ENCODE assay signal across 8 cellular contexts in the genomic region with DNA sequence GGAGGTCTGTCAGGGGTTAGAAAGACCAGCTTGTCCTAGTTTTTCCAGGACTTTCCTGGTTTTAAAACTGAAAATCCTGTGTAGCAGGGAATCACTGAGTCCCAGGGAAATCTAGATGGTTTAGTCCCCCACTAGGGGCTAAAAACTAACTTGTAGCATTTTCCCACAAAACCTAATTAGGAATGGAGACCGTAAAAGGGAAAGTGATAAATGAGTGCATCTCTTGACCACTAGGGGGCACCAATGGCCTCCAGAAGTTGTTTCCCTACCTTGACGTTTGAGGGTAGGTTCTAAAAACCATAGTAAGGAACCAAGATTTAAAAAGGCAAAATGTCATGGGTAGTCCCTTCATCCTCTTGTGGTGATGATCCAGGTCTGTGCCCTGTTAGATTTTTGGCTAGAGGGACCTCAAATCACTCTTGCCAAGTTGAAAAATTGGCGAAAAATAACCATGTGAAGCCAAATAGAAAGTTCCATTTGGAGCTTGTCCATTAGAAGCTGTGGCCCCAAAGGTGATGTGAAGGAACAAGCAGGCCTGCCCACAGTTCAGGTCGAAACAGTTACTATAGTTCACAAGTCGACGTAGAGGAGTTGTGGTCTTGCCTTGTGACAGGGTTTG. TPM values are rescaled to one million over a fixed set of nuclear protein-coding genes. Genes with fewer than 3 reads are reported as not detected.
A peak's percentile ranks its signal among the peaks of the same experiment; 100 is the strongest.
DNase-seq lines count a peak whose midpoint lies in the region; ATAC-seq, FAIRE-seq and TF ChIP-seq lines count a peak whose summit lies in the region.

No MANE protein-coding gene starts in this region.

- H3K4me1 Mint-ChIP-seq in nephron, result no peaks in the 10 kb centered on the region

- intact Hi-C loops in posterior vena cava (cut with DNase I), result no loop called here

- peaks cover 44% of the 10 kb centered on the region for H3K27me3 Mint-ChIP-seq in nephron (ENCODE audit: low read depth)

- no peak overlapping the region for H3K4me3 ChIP-seq in WI38 (ENCODE audit: low read depth, low read length)

- peaks cover 10% of the 10 kb centered on the region for H3K9me3 Mint-ChIP-seq in nephron

- H3K36me3 Mint-ChIP-seq in nephron (ENCODE audit: low read depth), result peaks cover 4% of the 10 kb centered on the region

- TF ChIP-seq POLR2A in GM12891 (IDR thresholded peaks at IDR 0.05; ENCODE audit: low read depth, low read length), result no peak
- no peak for TF ChIP-seq POLR2A in erythroblast (IDR thresholded peaks at IDR 0.05; ENCODE audit: low read length)

- no peak for ATAC-seq in HG02763 (IDR thresholded peaks at IDR 0.05; ENCODE audit: unreplicated experiment)

- no peak overlapping the region for H3K4me3 Mint-ChIP-seq in nephron

- peak; percentile 82 for FAIRE-seq in GM12891 (lab: Jason Lieb, UNC)

- peak; percentile 49 to 61 for DNase-seq in AML-193 (lab: John Stamatoyannopoulos, UW)
- DNase-seq in GM12891 (ENCODE audit: insufficient read length, low spot score), result no peak
- peak; percentile 38 for DNase-seq in NCI-H2171 (lab: John Stamatoyannopoulos, UW)
- peak; percentile 54 to 76 for DNase-seq in erythroblast (lab: John Stamatoyannopoulos, UW)
- no peak for DNase-seq in posterior vena cava (ENCODE audit: low spot score)

- no peak overlapping the region for H3K27ac Mint-ChIP-seq in nephron

- TF ChIP-seq CTCF in WI38 (IDR thresholded peaks at IDR 0.05; ENCODE audit: low read depth, low read length) (peak; percentile 57), nephron (IDR thresholded peaks at IDR 0.05; ENCODE audit: unreplicated experiment in 3 of 3) (peak; percentile 76 to 84 (median 81))

TF ChIP-seq in GM12891, 5 proteins besides CTCF, POLR2A, EP300 and RAD21:
- no peak for TF ChIP-seq POLR2AphosphoS5 (IDR thresholded peaks at IDR 0.05; ENCODE audit: low read depth, low read length)
- TF ChIP-seq TAF1 (IDR thresholded peaks at IDR 0.05; ENCODE audit: low read depth, low read length), result no peak
- no peak for TF ChIP-seq SPI1 (IDR thresholded peaks at IDR 0.05; ENCODE audit: low read depth, low read length)
- no peak for TF ChIP-seq PAX5 (IDR thresholded peaks at IDR 0.05; ENCODE audit: insufficient read depth, low read length, severe bottlenecking)
- no peak for TF ChIP-seq POU2F2 (IDR thresholded peaks at IDR 0.05; ENCODE audit: low read depth, low read length)

RNA-seq across cellular contexts. Expression of gene CLIC6, which starts 24.5 kb away (rescaled TPM):
- polyA plus RNA-seq in GM12891 (2012; ENCODE audit: low read depth, missing spikeins), result 18.6 TPM
- total RNA-seq in posterior vena cava, result 1 to 10 TPM; 3.0 to 5.0 TPM

Comparison
In these comparisons a context has a peak if more than half of its experiments do, and no peak if none do; other contexts are left out.
1. DNase-seq: peak in AML-193 (2 of 2), NCI-H2171 (single experiment) and erythroblast (2 of 2); none in GM12891 (single experiment) and posterior vena cava (single experiment).